In the genomic region with DNA sequence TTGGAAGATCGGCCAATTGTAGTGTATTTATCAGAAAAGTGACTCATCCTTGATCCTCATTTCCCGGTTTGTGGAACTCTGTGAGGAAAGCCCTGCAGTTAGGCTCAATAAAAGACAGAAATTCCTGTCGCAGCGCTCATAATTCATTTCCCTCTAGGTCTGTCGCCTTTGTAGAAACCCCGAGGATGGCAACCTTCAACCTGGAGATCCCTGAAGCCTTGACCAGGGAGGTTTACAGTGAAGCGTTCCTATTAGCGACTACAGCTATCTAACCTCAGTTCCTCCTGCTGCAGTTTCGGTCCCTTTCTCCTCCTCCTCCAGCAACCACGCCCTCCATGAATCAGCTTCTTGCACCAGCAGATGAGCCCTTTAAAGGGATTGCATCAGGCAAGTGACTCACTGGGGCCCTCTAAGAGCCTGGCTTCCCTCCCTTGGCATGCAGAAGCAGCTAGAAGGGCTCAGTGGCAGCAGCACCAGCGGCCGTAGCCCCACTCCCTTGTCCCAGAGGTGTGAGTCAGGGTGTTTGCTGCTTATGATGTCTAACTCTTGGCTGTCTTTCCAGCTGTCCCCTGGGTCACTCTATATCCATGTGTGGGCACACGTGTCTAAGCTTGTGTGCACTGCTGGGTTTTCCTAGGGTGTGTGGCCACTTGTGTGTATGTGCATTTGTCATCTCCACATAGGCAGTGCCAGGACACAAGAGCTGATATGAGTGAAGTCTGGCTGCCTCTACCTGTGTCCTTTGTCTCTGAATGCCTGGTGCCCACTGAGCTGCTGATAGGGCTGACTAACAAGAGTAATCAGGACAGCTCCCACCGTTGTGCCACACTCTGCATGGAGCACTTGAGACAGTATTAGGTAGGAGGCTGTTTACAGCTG, we compare ENCODE assay signal across 8 cellular contexts. TPM values are rescaled to one million over a fixed set of nuclear protein-coding genes. Genes with fewer than 3 reads are reported as not detected.
DNase-seq lines count a peak whose midpoint lies in the region; ATAC-seq, FAIRE-seq and TF ChIP-seq lines count a peak whose summit lies in the region.

No MANE protein-coding gene starts in this region.

- H3K27ac ChIP-seq in right atrium auricular region (peak overlapping the region; percentile 94 to 98), prostate gland (peak overlapping the region; percentile 98 to 99)

- TF ChIP-seq POLR2A in prostate gland (IDR thresholded peaks at IDR 0.05): peak; percentile 88

- H3K27ac Mint-ChIP-seq in T-cell: peak overlapping the region; percentile 99

- intact Hi-C loops in prostate gland (cut with DNase I): loop anchor here (5.0 kb wide), 1 partner anchor 229 kb away; the partner anchor contains the start of gene MAP7D1

- H3K9me3 ChIP-seq in right atrium auricular region (no peaks in the 10 kb centered on the region), prostate gland (no peaks in the 10 kb centered on the region)

- peak; percentile 56 for ATAC-seq in HG02610 (IDR thresholded peaks at IDR 0.05; ENCODE audit: unreplicated experiment)
- ATAC-seq in T-cell (replicated peaks in 1 of 4): peak; percentile 35 to 72 (median 70)

- H3K4me3 Mint-ChIP-seq in T-cell: peak overlapping the region; percentile 84 to 98 (median 90)

- peak overlapping the region; percentile 41 to 76 for H3K4me3 ChIP-seq in right atrium auricular region
- H3K4me3 ChIP-seq in prostate gland: peak overlapping the region; percentile 81 to 96

- H3K4me1 Mint-ChIP-seq in T-cell: peaks cover 46 to 64% (median 51%) of the 10 kb centered on the region in 3 donors

- FAIRE-seq in urothelium cell line (lab: Jason Lieb, UNC): peak; percentile 82

- H3K4me1 ChIP-seq in right atrium auricular region (peaks cover 0 to 69% of the 10 kb centered on the region in 2 donors), prostate gland (replicated peaks) (peaks cover 19% of the 10 kb centered on the region)

- WGBS in prostate gland: 1% methylated on average over 14 of the region's 14 CpGs

- DNase-seq in GM04503 (ENCODE audit: low read depth) (peak; percentile 99), NCI-H1417 (lab: John Stamatoyannopoulos, UW) (peak; percentile 71 to 84 (median 79)), T-cell (peak; percentile 54 to 84 (median 72)), amniotic epithelial cell (ENCODE audit: low read depth) (peak; percentile 100), right atrium auricular region (ENCODE audit: low spot score) (peak; percentile 99), prostate gland (ENCODE audit: low spot score) (peak; percentile 96), urothelium cell line (ENCODE audit: low spot score) (peak; percentile 96)

- no peaks in the 10 kb centered on the region for H3K27me3 ChIP-seq in right atrium auricular region
- H3K27me3 ChIP-seq in prostate gland (replicated peaks; ENCODE audit: insufficient read depth): no peaks in the 10 kb centered on the region

- H3K36me3 Mint-ChIP-seq in T-cell: peaks cover 10% of the 10 kb centered on the region

- POLR2A ChIA-PET in T-cell (lab: Charles Lee): interaction anchor here (0.5 to 1.0 kb wide), 4 partner anchors 11 to 289 kb away, joined by 3 to 4 read pairs (median 3); no protein-coding TSS in a partner anchor

- peaks cover 9% of the 10 kb centered on the region for H3K36me3 ChIP-seq in right atrium auricular region
- H3K36me3 ChIP-seq in prostate gland: no peaks in the 10 kb centered on the region

- CTCF ChIA-PET in T-cell (lab: Charles Lee): interaction anchor here in 1 of 2 donors (0.8 to 2.7 kb wide), 8 partner anchors 11 to 1534 kb away, joined by 3 to 13 read pairs (median 4); partner anchors contain the start of genes LSM10 and SH3D21

- H3K9me3 Mint-ChIP-seq in T-cell: no peaks in the 10 kb centered on the region

- H3K27me3 Mint-ChIP-seq in T-cell: no peaks in the 10 kb centered on the region

- TF ChIP-seq CTCF in right atrium auricular region (IDR thresholded peaks at IDR 0.05) (no peak), prostate gland (IDR thresholded peaks at IDR 0.05) (peak in 2 of 4 experiments; percentile 1 to 10)

RNA-seq across cellular contexts. Expression of gene STK40, which starts 0.8 kb away (rescaled TPM):
- total RNA-seq in T-cell (10 to 100 TPM; 29.6 to 71.1 (median 56.7) TPM), right atrium auricular region (10 to 100 TPM; 50.5 to 74.7 TPM), prostate gland (100 to 1,000 TPM in 1 of 2 donors, 10 to 100 TPM in 1; 30.8 to 111 TPM)

RNA-seq across cellular contexts. Expression of gene LSM10, which starts 11.2 kb away (rescaled TPM):
- total RNA-seq in T-cell (10 to 100 TPM; 26.2 to 59.9 (median 55.4) TPM), right atrium auricular region (10 to 100 TPM; 55.3 to 59.9 TPM), prostate gland (10 to 100 TPM; 36.8 to 72.7 TPM)

Comparison
In these comparisons a context has a peak if more than half of its experiments do, and no peak if none do; other contexts are left out.
1. Peak in every context shown above with its lines: DNase-seq, ATAC-seq, H3K4me3 ChIP-seq and H3K27ac ChIP-seq.